1 cellular context compared by ENCODE assay signal in the genomic region with DNA sequence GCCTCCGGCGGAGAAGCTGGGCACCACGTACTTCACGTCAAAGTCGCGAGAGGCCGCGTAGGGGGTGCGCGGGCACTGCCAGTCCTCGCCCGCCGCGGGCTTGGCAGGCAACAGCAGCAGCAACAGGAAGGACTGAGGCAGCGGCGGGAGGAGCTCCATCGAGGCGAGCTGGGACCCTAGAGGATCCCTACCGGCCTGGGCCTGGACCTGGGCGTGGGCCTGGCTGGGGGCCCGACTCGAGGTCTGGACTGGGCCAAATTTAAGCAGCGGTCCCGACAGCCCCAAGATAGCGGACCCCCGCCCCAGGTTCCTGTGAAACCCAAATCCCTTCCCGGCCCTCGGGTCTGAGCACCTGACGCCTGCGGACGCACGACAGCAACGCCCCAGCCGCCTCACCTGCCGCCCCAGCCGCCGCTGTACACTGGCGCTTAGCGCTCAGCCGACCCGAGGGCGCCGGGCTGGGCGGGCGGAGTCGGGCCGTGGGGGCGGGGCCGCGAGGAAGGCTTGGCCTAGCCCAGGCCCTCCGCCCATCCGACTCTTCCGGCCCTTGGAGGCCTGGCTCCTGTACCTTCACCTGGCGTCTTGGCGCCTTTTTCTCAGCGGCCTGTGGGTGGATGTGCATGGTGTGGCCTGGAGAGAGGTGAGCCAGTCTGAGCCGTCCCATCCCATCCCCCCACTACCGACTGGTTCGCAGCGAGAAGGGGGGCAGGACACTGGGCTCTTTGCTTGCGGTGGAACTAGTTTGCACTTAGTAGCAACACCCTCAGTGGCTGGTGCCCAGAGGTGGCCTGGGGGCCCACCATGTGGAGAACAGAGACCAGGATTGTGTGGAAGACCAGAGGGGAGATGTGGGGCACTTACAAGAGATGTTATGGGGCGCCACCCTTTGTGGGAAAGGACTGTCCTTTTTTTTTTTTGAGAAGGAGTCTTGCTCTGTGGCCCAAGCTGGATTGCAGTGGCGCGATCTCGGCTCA.
TF ChIP-seq lines count a peak whose summit lies in the region.

A gene (minus strand): TSS at position 423 of the 974 bp plus-strand sequence. CDS start 264 bp downstream, at position 159.

TF ChIP-seq in K562, 482 proteins besides CTCF, POLR2A, EP300 and RAD21 (continued from another document and continues in another):
- no peak for TF ChIP-seq ATF1 (CRISPR knock-in tag; IDR thresholded peaks at IDR 0.05)
- TF ChIP-seq ATF1 (tag; IDR thresholded peaks at IDR 0.05): peak; percentile 26; the same call in 1 of the 2 replicates
- TF ChIP-seq ZNF589 (CRISPR knock-in tag; IDR thresholded peaks at IDR 0.05; ENCODE audit: low read depth): no peak
- 0 out of 2 replicates have a peak, but pooled peaks have one; percentile 68 for TF ChIP-seq MTA3 (IDR thresholded peaks at IDR 0.05; ENCODE audit: borderline replicate concordance)
- TF ChIP-seq, protein P1, sequence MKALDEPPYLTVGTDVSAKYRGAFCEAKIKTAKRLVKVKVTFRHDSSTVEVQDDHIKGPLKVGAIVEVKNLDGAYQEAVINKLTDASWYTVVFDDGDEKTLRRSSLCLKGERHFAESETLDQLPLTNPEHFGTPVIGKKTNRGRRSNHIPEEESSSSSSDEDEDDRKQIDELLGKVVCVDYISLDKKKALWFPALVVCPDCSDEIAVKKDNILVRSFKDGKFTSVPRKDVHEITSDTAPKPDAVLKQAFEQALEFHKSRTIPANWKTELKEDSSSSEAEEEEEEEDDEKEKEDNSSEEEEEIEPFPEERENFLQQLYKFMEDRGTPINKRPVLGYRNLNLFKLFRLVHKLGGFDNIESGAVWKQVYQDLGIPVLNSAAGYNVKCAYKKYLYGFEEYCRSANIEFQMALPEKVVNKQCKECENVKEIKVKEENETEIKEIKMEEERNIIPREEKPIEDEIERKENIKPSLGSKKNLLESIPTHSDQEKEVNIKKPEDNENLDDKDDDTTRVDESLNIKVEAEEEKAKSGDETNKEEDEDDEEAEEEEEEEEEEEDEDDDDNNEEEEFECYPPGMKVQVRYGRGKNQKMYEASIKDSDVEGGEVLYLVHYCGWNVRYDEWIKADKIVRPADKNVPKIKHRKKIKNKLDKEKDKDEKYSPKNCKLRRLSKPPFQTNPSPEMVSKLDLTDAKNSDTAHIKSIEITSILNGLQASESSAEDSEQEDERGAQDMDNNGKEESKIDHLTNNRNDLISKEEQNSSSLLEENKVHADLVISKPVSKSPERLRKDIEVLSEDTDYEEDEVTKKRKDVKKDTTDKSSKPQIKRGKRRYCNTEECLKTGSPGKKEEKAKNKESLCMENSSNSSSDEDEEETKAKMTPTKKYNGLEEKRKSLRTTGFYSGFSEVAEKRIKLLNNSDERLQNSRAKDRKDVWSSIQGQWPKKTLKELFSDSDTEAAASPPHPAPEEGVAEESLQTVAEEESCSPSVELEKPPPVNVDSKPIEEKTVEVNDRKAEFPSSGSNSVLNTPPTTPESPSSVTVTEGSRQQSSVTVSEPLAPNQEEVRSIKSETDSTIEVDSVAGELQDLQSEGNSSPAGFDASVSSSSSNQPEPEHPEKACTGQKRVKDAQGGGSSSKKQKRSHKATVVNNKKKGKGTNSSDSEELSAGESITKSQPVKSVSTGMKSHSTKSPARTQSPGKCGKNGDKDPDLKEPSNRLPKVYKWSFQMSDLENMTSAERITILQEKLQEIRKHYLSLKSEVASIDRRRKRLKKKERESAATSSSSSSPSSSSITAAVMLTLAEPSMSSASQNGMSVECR (CRISPR knock-in tag; IDR thresholded peaks at IDR 0.05): peak; percentile 44; the same call in 1 of the 2 replicates
- TF ChIP-seq, protein P2, sequence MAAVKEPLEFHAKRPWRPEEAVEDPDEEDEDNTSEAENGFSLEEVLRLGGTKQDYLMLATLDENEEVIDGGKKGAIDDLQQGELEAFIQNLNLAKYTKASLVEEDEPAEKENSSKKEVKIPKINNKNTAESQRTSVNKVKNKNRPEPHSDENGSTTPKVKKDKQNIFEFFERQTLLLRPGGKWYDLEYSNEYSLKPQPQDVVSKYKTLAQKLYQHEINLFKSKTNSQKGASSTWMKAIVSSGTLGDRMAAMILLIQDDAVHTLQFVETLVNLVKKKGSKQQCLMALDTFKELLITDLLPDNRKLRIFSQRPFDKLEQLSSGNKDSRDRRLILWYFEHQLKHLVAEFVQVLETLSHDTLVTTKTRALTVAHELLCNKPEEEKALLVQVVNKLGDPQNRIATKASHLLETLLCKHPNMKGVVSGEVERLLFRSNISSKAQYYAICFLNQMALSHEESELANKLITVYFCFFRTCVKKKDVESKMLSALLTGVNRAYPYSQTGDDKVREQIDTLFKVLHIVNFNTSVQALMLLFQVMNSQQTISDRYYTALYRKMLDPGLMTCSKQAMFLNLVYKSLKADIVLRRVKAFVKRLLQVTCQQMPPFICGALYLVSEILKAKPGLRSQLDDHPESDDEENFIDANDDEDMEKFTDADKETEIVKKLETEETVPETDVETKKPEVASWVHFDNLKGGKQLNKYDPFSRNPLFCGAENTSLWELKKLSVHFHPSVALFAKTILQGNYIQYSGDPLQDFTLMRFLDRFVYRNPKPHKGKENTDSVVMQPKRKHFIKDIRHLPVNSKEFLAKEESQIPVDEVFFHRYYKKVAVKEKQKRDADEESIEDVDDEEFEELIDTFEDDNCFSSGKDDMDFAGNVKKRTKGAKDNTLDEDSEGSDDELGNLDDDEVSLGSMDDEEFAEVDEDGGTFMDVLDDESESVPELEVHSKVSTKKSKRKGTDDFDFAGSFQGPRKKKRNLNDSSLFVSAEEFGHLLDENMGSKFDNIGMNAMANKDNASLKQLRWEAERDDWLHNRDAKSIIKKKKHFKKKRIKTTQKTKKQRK (IDR thresholded peaks at IDR 0.05; ENCODE audit: borderline replicate concordance, low read depth, low read length): no peak
- TF ChIP-seq RBBP5 (IDR thresholded peaks at IDR 0.05; ENCODE audit: borderline replicate concordance, insufficient read depth, low read length, poor library complexity, severe bottlenecking): no peak
- TF ChIP-seq ZC3H11A (IDR thresholded peaks at IDR 0.05; ENCODE audit: low read depth, low read length): no peak
- TF ChIP-seq, protein P3, sequence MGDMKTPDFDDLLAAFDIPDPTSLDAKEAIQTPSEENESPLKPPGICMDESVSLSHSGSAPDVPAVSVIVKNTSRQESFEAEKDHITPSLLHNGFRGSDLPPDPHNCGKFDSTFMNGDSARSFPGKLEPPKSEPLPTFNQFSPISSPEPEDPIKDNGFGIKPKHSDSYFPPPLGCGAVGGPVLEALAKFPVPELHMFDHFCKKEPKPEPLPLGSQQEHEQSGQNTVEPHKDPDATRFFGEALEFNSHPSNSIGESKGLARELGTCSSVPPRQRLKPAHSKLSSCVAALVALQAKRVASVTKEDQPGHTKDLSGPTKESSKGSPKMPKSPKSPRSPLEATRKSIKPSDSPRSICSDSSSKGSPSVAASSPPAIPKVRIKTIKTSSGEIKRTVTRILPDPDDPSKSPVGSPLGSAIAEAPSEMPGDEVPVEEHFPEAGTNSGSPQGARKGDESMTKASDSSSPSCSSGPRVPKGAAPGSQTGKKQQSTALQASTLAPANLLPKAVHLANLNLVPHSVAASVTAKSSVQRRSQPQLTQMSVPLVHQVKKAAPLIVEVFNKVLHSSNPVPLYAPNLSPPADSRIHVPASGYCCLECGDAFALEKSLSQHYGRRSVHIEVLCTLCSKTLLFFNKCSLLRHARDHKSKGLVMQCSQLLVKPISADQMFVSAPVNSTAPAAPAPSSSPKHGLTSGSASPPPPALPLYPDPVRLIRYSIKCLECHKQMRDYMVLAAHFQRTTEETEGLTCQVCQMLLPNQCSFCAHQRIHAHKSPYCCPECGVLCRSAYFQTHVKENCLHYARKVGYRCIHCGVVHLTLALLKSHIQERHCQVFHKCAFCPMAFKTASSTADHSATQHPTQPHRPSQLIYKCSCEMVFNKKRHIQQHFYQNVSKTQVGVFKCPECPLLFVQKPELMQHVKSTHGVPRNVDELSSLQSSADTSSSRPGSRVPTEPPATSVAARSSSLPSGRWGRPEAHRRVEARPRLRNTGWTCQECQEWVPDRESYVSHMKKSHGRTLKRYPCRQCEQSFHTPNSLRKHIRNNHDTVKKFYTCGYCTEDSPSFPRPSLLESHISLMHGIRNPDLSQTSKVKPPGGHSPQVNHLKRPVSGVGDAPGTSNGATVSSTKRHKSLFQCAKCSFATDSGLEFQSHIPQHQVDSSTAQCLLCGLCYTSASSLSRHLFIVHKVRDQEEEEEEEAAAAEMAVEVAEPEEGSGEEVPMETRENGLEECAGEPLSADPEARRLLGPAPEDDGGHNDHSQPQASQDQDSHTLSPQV (IDR thresholded peaks at IDR 0.05): peak; percentile 68; the same call in 1 of the 2 replicates
- TF ChIP-seq, protein P4, sequence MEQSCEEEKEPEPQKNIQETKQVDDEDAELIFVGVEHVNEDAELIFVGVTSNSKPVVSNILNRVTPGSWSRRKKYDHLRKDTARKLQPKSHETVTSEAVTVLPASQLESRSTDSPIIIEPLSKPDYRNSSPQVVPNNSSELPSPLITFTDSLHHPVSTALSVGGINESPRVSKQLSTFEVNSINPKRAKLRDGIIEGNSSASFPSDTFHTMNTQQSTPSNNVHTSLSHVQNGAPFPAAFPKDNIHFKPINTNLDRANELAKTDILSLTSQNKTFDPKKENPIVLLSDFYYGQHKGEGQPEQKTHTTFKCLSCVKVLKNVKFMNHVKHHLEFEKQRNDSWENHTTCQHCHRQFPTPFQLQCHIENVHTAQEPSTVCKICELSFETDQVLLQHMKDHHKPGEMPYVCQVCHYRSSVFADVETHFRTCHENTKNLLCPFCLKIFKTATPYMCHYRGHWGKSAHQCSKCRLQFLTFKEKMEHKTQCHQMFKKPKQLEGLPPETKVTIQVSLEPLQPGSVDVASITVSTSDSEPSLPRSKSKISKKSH (CRISPR knock-in tag; IDR thresholded peaks at IDR 0.05): no peak
- no peak for TF ChIP-seq MTA2 (IDR thresholded peaks at IDR 0.05; ENCODE audit: low read depth)
- no peak for TF ChIP-seq SAFB2 (IDR thresholded peaks at IDR 0.05; ENCODE audit: borderline replicate concordance, low read depth, low read length, severe bottlenecking)
- TF ChIP-seq SRSF1 (IDR thresholded peaks at IDR 0.05; ENCODE audit: low read depth, low read length): no peak
- TF ChIP-seq ZNF197 (CRISPR knock-in tag; IDR thresholded peaks at IDR 0.05; ENCODE audit: low read depth): no peak
- TF ChIP-seq SAFB (IDR thresholded peaks at IDR 0.05; ENCODE audit: borderline replicate concordance, low read depth, low read length): no peak
- no peak for TF ChIP-seq RFX7 (CRISPR knock-in tag; IDR thresholded peaks at IDR 0.05)
- peak; percentile 18 to 45; a peak in 2 of 4 replicates for TF ChIP-seq NRF1 (conservative IDR thresholded peaks at IDR 0.05 in 1 of 2, IDR thresholded peaks at IDR 0.05 in 1 of 2)
- no peak for TF ChIP-seq CAMTA2 (CRISPR knock-in tag; conservative IDR thresholded peaks at IDR 0.05)
- TF ChIP-seq ASH1L (IDR thresholded peaks at IDR 0.05; ENCODE audit: borderline replicate concordance, low read depth, partially characterized antibody): no peak
- no peak for TF ChIP-seq DDX20 (tag; IDR thresholded peaks at IDR 0.05; ENCODE audit: low read depth)
- TF ChIP-seq, protein P5, sequence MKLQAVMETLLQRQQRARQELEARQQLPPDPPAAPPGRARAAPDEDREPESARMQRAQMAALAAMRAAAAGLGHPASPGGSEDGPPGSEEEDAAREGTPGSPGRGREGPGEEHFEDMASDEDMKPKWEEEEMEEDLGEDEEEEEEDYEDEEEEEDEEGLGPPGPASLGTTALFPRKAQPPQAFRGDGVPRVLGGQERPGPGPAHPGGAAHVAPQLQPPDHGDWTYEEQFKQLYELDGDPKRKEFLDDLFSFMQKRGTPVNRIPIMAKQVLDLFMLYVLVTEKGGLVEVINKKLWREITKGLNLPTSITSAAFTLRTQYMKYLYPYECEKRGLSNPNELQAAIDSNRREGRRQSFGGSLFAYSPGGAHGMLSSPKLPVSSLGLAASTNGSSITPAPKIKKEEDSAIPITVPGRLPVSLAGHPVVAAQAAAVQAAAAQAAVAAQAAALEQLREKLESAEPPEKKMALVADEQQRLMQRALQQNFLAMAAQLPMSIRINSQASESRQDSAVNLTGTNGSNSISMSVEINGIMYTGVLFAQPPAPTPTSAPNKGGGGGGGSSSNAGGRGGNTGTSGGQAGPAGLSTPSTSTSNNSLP (IDR thresholded peaks at IDR 0.05; ENCODE audit: borderline replicate concordance, low read depth, low read length): no peak
- TF ChIP-seq PHF8 (IDR thresholded peaks at IDR 0.05; ENCODE audit: borderline replicate concordance, low read length): peak; percentile 74; the same call in 1 of the 2 replicates
- no peak for TF ChIP-seq NR2C2 (CRISPR knock-in tag; IDR thresholded peaks at IDR 0.05)
- no peak for TF ChIP-seq NR2C2 (tag; IDR thresholded peaks at IDR 0.05)
- peak; percentile 68 for TF ChIP-seq TAF1 (IDR thresholded peaks at IDR 0.05; ENCODE audit: control insufficient read depth, extremely low read depth, insufficient read depth, low read length, severe bottlenecking)
- TF ChIP-seq MED1 (CRISPR knock-in tag; IDR thresholded peaks at IDR 0.05; ENCODE audit: borderline replicate concordance): no peak
- TF ChIP-seq, protein P6, sequence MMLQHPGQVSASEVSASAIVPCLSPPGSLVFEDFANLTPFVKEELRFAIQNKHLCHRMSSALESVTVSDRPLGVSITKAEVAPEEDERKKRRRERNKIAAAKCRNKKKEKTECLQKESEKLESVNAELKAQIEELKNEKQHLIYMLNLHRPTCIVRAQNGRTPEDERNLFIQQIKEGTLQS (IDR thresholded peaks at IDR 0.05): no peak
- TF ChIP-seq, protein P6 (CRISPR knock-in tag; conservative IDR thresholded peaks at IDR 0.05): no peak
- no peak for TF ChIP-seq JUNB (CRISPR knock-in tag; conservative IDR thresholded peaks at IDR 0.05)
- TF ChIP-seq, protein P7, sequence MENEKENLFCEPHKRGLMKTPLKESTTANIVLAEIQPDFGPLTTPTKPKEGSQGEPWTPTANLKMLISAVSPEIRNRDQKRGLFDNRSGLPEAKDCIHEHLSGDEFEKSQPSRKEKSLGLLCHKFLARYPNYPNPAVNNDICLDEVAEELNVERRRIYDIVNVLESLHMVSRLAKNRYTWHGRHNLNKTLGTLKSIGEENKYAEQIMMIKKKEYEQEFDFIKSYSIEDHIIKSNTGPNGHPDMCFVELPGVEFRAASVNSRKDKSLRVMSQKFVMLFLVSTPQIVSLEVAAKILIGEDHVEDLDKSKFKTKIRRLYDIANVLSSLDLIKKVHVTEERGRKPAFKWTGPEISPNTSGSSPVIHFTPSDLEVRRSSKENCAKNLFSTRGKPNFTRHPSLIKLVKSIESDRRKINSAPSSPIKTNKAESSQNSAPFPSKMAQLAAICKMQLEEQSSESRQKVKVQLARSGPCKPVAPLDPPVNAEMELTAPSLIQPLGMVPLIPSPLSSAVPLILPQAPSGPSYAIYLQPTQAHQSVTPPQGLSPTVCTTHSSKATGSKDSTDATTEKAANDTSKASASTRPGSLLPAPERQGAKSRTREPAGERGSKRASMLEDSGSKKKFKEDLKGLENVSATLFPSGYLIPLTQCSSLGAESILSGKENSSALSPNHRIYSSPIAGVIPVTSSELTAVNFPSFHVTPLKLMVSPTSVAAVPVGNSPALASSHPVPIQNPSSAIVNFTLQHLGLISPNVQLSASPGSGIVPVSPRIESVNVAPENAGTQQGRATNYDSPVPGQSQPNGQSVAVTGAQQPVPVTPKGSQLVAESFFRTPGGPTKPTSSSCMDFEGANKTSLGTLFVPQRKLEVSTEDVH (IDR thresholded peaks at IDR 0.05; ENCODE audit: low read depth, partially characterized antibody): peak; percentile 45
- peak; percentile 26; the same call in 1 of the 2 replicates for TF ChIP-seq ATF7 (IDR thresholded peaks at IDR 0.05)
- TF ChIP-seq RBM15 (IDR thresholded peaks at IDR 0.05; ENCODE audit: insufficient read depth, low read length): no peak
- TF ChIP-seq ADNP (tag; IDR thresholded peaks at IDR 0.05): no peak
- no peak for TF ChIP-seq BRCA1 (IDR thresholded peaks at IDR 0.05)
- TF ChIP-seq BRCA1 (CRISPR knock-in tag; IDR thresholded peaks at IDR 0.05): no peak
- TF ChIP-seq PCBP1 (IDR thresholded peaks at IDR 0.05; ENCODE audit: low read depth, low read length, poor library complexity, severe bottlenecking): no peak
